Comparison of ENCODE assay signal across 1 cellular context in the genomic region with DNA sequence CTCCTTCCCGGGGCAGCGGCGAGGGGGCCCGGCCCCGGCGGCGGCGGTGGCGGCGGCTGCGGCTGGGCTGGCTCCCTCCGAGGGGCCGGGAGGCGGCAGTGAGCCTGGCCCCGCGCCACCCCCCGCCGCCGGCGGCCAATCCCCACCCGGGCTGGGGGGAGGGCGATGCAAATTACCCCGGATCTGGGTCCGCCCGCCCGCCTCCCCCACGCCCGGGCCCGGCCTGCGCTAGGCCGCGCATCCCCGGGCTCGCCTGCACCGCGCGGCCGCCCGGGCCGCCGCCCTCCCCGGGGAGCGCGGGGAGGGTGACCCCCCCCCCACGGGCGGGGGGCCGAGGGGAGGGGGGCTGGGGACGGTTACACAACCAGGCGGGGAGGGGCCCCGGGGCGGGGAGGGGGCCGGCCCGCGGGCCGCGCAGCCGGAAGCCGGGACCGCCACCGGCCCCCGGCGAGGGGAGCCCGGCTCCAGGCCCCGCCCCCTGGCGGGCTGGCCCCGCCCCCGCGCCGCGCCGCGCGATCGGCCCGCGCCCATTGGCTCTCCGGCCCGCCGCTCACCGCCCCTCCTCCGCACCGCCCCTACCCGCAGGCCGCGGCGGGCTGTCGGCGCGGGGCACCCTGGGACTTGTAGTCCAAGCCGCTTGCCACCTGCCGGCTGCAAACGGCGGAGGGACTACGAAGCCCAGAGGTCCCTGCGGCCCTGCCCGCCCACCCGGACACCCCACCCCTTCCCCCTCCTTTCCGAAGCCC.
TF ChIP-seq lines count a peak whose summit lies in the region.

No MANE protein-coding gene starts in this region.

TF ChIP-seq in H1, 55 proteins besides CTCF, POLR2A, EP300 and RAD21:
- peak; percentile 70 for TF ChIP-seq CHD2 (IDR thresholded peaks at IDR 0.05; ENCODE audit: low read length)
- TF ChIP-seq SIX5 (IDR thresholded peaks at IDR 0.05; ENCODE audit: low read depth, low read length) = peak; percentile 70
- TF ChIP-seq SIN3A (conservative IDR thresholded peaks at IDR 0.05 in 1 of 2, IDR thresholded peaks at IDR 0.05 in 1 of 2; ENCODE audit: low read depth in 1 of 2, low read length in 2 of 2) = no peak; a peak in 1 of 4 replicates
- TF ChIP-seq CREB1 (IDR thresholded peaks at IDR 0.05) = peak; percentile 49; the same call in 1 of the 2 replicates
- TF ChIP-seq SP1 (IDR thresholded peaks at IDR 0.05; ENCODE audit: low read depth, low read length) = peak; percentile 81
- TF ChIP-seq TEAD4 (IDR thresholded peaks at IDR 0.05; ENCODE audit: low read depth, low read length) = no peak
- TF ChIP-seq PHF8 (conservative IDR thresholded peaks at IDR 0.05; ENCODE audit: low read depth, low read length) = 0 out of 2 replicates have a peak, but pooled peaks have one; percentile 8
- TF ChIP-seq, protein P1, sequence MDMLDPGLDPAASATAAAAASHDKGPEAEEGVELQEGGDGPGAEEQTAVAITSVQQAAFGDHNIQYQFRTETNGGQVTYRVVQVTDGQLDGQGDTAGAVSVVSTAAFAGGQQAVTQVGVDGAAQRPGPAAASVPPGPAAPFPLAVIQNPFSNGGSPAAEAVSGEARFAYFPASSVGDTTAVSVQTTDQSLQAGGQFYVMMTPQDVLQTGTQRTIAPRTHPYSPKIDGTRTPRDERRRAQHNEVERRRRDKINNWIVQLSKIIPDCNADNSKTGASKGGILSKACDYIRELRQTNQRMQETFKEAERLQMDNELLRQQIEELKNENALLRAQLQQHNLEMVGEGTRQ (IDR thresholded peaks at IDR 0.05; ENCODE audit: low read length) = no peak
- no peak for TF ChIP-seq ZNF274 (IDR thresholded peaks at IDR 0.05; ENCODE audit: borderline replicate concordance, extremely low read depth, low read length)
- peak; percentile 44; the same call in 1 of the 2 replicates for TF ChIP-seq TAF1 (IDR thresholded peaks at IDR 0.05; ENCODE audit: low read depth, low read length)
- TF ChIP-seq SP2 (IDR thresholded peaks at IDR 0.05; ENCODE audit: low read length) = peak; percentile 21; the same call in 1 of the 2 replicates
